ENCODE assay signal across 1 cellular context in genomic region chr5:53109436-53110127, GRCh38.
TF ChIP-seq lines count a peak whose summit lies in the region.

TSS of gene MOCS2 (minus strand) at chr5:53109757. CDS start at chr5:53107174, 2,583 bp downstream.

TF ChIP-seq in GM12878, 131 proteins besides CTCF, POLR2A, EP300 and RAD21 (continued from another document):
- TF ChIP-seq PML (IDR thresholded peaks at IDR 0.05; ENCODE audit: low read length): peak; percentile 69; the same call in 1 of the 2 replicates
- no peak for TF ChIP-seq ZNF274 (IDR thresholded peaks at IDR 0.05; ENCODE audit: insufficient read depth, insufficient read length)
- TF ChIP-seq TBL1XR1 (IDR thresholded peaks at IDR 0.05; ENCODE audit: low read depth, low read length): 0 out of 2 replicates have a peak, but pooled peaks have one; percentile 45
- peak; percentile 6 for TF ChIP-seq RELA (IDR thresholded peaks at IDR 0.05; ENCODE audit: borderline replicate concordance, partially characterized antibody)
- no peak for TF ChIP-seq NFIC (IDR thresholded peaks at IDR 0.05; ENCODE audit: low read depth, low read length)
- TF ChIP-seq SUZ12 (IDR thresholded peaks at IDR 0.05; ENCODE audit: unreplicated experiment): no peak
- no peak for TF ChIP-seq ATF2 (IDR thresholded peaks at IDR 0.05; ENCODE audit: low read length)
- no peak for TF ChIP-seq E4F1 (IDR thresholded peaks at IDR 0.05; ENCODE audit: borderline replicate concordance, partially characterized antibody)
- 0 out of 2 replicates have a peak, but pooled peaks have one; percentile 75 for TF ChIP-seq STAT1 (conservative IDR thresholded peaks at IDR 0.05)
- no peak for TF ChIP-seq PAX5 (IDR thresholded peaks at IDR 0.05; ENCODE audit: borderline replicate concordance, low read depth, low read length)
- TF ChIP-seq NRF1 (conservative IDR thresholded peaks at IDR 0.05; ENCODE audit: low read depth, low read length): peak; percentile 92
- peak; percentile 30; the same call in 1 of the 2 replicates for TF ChIP-seq HDGF (IDR thresholded peaks at IDR 0.05)
- TF ChIP-seq ZNF687 (IDR thresholded peaks at IDR 0.05): peak; percentile 59; the same call in 1 of the 2 replicates
- TF ChIP-seq USF2 (IDR thresholded peaks at IDR 0.05; ENCODE audit: borderline replicate concordance, low read depth, low read length): no peak
- TF ChIP-seq LARP7 (IDR thresholded peaks at IDR 0.05): 0 out of 2 replicates have a peak, but pooled peaks have one; percentile 21
- TF ChIP-seq BACH1 (IDR thresholded peaks at IDR 0.05; ENCODE audit: borderline replicate concordance): 0 out of 2 replicates have a peak, but pooled peaks have one; percentile 44
- no peak for TF ChIP-seq SKIL (IDR thresholded peaks at IDR 0.05; ENCODE audit: low read depth, poor library complexity, severe bottlenecking)
- no peak for TF ChIP-seq TAF1 (IDR thresholded peaks at IDR 0.05; ENCODE audit: borderline replicate concordance, low read depth, low read length)
- peak; percentile 40 for TF ChIP-seq KLF5 (IDR thresholded peaks at IDR 0.05; ENCODE audit: partially characterized antibody)
- TF ChIP-seq ZBTB33 (IDR thresholded peaks at IDR 0.05): no peak
- 0 out of 2 replicates have a peak, but pooled peaks have one; percentile 23 for TF ChIP-seq TCF3 (IDR thresholded peaks at IDR 0.05; ENCODE audit: borderline replicate concordance, insufficient read depth, low read depth, low read length)
- peak; percentile 88 for TF ChIP-seq POLR2AphosphoS5 (IDR thresholded peaks at IDR 0.05; ENCODE audit: low read length)
- TF ChIP-seq SREBF1 (IDR thresholded peaks at IDR 0.05; ENCODE audit: low read length): no peak
- TF ChIP-seq SMAD5 (IDR thresholded peaks at IDR 0.05; ENCODE audit: low read depth): peak; percentile 38; the same call in 1 of the 2 replicates
- 0 out of 2 replicates have a peak, but pooled peaks have one; percentile 9 for TF ChIP-seq MLLT1 (IDR thresholded peaks at IDR 0.05)
- peak; percentile 28 to 52; a peak in 1 of 4 replicates for TF ChIP-seq BHLHE40 (IDR thresholded peaks at IDR 0.05; ENCODE audit: borderline replicate concordance in 1 of 2, low read depth in 2 of 2, low read length in 1 of 2)
- TF ChIP-seq NFYA (IDR thresholded peaks at IDR 0.05; ENCODE audit: borderline replicate concordance, low read depth, low read length): no peak
- TF ChIP-seq IKZF1 (conservative IDR thresholded peaks at IDR 0.05): peak; percentile 99
- TF ChIP-seq CBX5 (IDR thresholded peaks at IDR 0.05; ENCODE audit: low read depth): no peak
- TF ChIP-seq YBX1 (IDR thresholded peaks at IDR 0.05): no peak
- peak; percentile 54; the same call in 1 of the 2 replicates for TF ChIP-seq MAX (IDR thresholded peaks at IDR 0.05; ENCODE audit: low read depth, low read length)
- no peak for TF ChIP-seq STAT3 (IDR thresholded peaks at IDR 0.05; ENCODE audit: low read depth, low read length)
- TF ChIP-seq NR2F1 (conservative IDR thresholded peaks at IDR 0.05): 0 out of 2 replicates have a peak, but pooled peaks have one; percentile 27
- no peak for TF ChIP-seq ZNF24 (IDR thresholded peaks at IDR 0.05)
- TF ChIP-seq JUNB (IDR thresholded peaks at IDR 0.05): no peak
- TF ChIP-seq HDAC6 (IDR thresholded peaks at IDR 0.05; ENCODE audit: unreplicated experiment): no peak
- peak; percentile 2; the same call in 1 of the 2 replicates for TF ChIP-seq ATF3 (IDR thresholded peaks at IDR 0.05; ENCODE audit: borderline replicate concordance, extremely low read depth, low read depth, low read length)
- TF ChIP-seq SP1 (IDR thresholded peaks at IDR 0.05; ENCODE audit: low read depth, low read length): no peak
- TF ChIP-seq NR2C1 (IDR thresholded peaks at IDR 0.05): no peak
- no peak for TF ChIP-seq MTA3 (IDR thresholded peaks at IDR 0.05; ENCODE audit: borderline replicate concordance, low read length)
- peak; percentile 34; the same call in 1 of the 2 replicates for TF ChIP-seq HCFC1 (IDR thresholded peaks at IDR 0.05; ENCODE audit: low read length)
- TF ChIP-seq CEBPB (IDR thresholded peaks at IDR 0.05; ENCODE audit: borderline replicate concordance in 1 of 2, low read depth in 2 of 2, low read length in 2 of 2): no peak
- no peak for TF ChIP-seq SIN3A (IDR thresholded peaks at IDR 0.05; ENCODE audit: low read depth, low read length)
- TF ChIP-seq EGR1 (IDR thresholded peaks at IDR 0.05; ENCODE audit: borderline replicate concordance in 1 of 2, low read depth in 2 of 2, low read length in 2 of 2): peak in 1 of 2 experiments; percentile 98; a peak in 2 of 3 replicates
- TF ChIP-seq DPF2 (IDR thresholded peaks at IDR 0.05): 0 out of 2 replicates have a peak, but pooled peaks have one; percentile 59
